ENCODE assay signal across 9 cellular contexts in genomic region chr3:23950303-23950702, GRCh38. TPM values are rescaled to one million over a fixed set of nuclear protein-coding genes. Genes with fewer than 3 reads are reported as not detected.
DNase-seq lines count a peak whose midpoint lies in the region; ATAC-seq and TF ChIP-seq lines count a peak whose summit lies in the region.
"Had no signal": no experiment of that assay in that cellular context is flagged by ENCODE, and none has a peak within 500 bp of the region (broad histone marks: within the 10 kb centered on the region; RNA-seq: fewer than 3 reads in every experiment).

No MANE protein-coding gene starts in this region.

- H3K9me3 Mint-ChIP-seq in IgD-negative memory B cell (no peaks in the 10 kb centered on the region), mesothelial cell of epicardium (no peaks in the 10 kb centered on the region)

- no peak for DNase-seq in A673 (ENCODE audit: low spot score)
- DNase-seq in esophagus squamous epithelium (lab: John Stamatoyannopoulos, UW): no peak
- DNase-seq in CD1c-positive myeloid dendritic cell (ENCODE audit: extremely low spot score): no peak
- DNase-seq in GM03348 (ENCODE audit: low spot score): no peak
- DNase-seq in mesothelial cell of epicardium (ENCODE audit: low spot score in 2 of 2, unreplicated experiment in 2 of 2): no peak
- DNase-seq in NCI-H510A treated with DMSO at 0.1 percent for 48 hours (lab: John Stamatoyannopoulos, UW): no peak
- DNase-seq: WERI-Rb-1 had no signal

- H3K27me3 Mint-ChIP-seq in IgD-negative memory B cell (no peaks in the 10 kb centered on the region), mesothelial cell of epicardium (ENCODE audit: low read depth) (no peaks in the 10 kb centered on the region)

- peaks cover 14% of the 10 kb centered on the region for H3K4me1 ChIP-seq in A673 (ENCODE audit: insufficient read depth, low read length, poor library complexity, severe bottlenecking)
- peaks cover 19 to 83% (median 46%) of the 10 kb centered on the region in 3 donors for H3K4me1 ChIP-seq in esophagus squamous epithelium

- peak; percentile 19 for ATAC-seq in GM19372 (IDR thresholded peaks at IDR 0.05; ENCODE audit: low read depth, unreplicated experiment)

- H3K4me3 ChIP-seq in A673 (ENCODE audit: low read depth, low read length, poor library complexity, severe bottlenecking) (peak overlapping the region; percentile 25), esophagus squamous epithelium (peak overlapping the region in 1 of 4 donors; percentile 36)

- no peaks in the 10 kb centered on the region for H3K27me3 ChIP-seq in A673 (replicated peaks; ENCODE audit: insufficient read depth, low read depth, low read length, poor library complexity)
- no peaks in the 10 kb centered on the region for H3K27me3 ChIP-seq in esophagus squamous epithelium

- CTCF ChIA-PET in A673 (lab: Charles Lee): interaction anchor here (0.6 kb wide), 1 partner anchor 14 kb away, joined by 10 read pairs; no protein-coding TSS in a partner anchor

- no peak overlapping the region for H3K27ac ChIP-seq in A673 (ENCODE audit: low read depth, low read length, poor library complexity, severe bottlenecking)
- H3K27ac ChIP-seq in esophagus squamous epithelium: peak overlapping the region in 3 of 4 donors; percentile 24 to 95 (median 26)
- H3K27ac ChIP-seq: WERI-Rb-1 had no signal

- H3K9me3 ChIP-seq in A673 (ENCODE audit: low read depth, low read length, poor library complexity, severe bottlenecking): no peaks in the 10 kb centered on the region
- no peaks in the 10 kb centered on the region for H3K9me3 ChIP-seq in esophagus squamous epithelium

- H3K36me3 ChIP-seq in A673 (ENCODE audit: insufficient read depth, low read length, poor library complexity, severe bottlenecking) (no peaks in the 10 kb centered on the region), esophagus squamous epithelium (peaks cover 0 to 8% (median 0%) of the 10 kb centered on the region in 3 donors)

- BruUV-seq in A673 (replicated peaks; lab: Mats Ljungman, UMichigan): no TSS peak

- intact Hi-C loops in A673 (cut with micrococcal nuclease; ENCODE audit: unreplicated experiment): no loop called here
- intact Hi-C loops in esophagus squamous epithelium (cut with DNase I): no loop called here

- TF ChIP-seq POLR2A in esophagus squamous epithelium (IDR thresholded peaks at IDR 0.05): no peak

- H3K4me3 Mint-ChIP-seq in IgD-negative memory B cell (peak overlapping the region in 3 of 4 donors; percentile 66 to 90 (median 89)), mesothelial cell of epicardium (no peak overlapping the region)

- H3K27ac Mint-ChIP-seq in IgD-negative memory B cell (peak overlapping the region; percentile 4 to 88 (median 49)), mesothelial cell of epicardium (no peak overlapping the region)

- H3K36me3 Mint-ChIP-seq in IgD-negative memory B cell (peaks cover 7% of the 10 kb centered on the region), mesothelial cell of epicardium (peaks cover 2% of the 10 kb centered on the region)

- peaks cover 51 to 60% (median 58%) of the 10 kb centered on the region in 3 donors for H3K4me1 Mint-ChIP-seq in IgD-negative memory B cell
- H3K4me1 Mint-ChIP-seq in mesothelial cell of epicardium: peaks cover 48% of the 10 kb centered on the region

- POLR2A ChIA-PET in A673 (lab: Charles Lee; ENCODE audit: low non-redundant PET): no interaction called here

- TF ChIP-seq CTCF in A673 (conservative IDR thresholded peaks at IDR 0.05; ENCODE audit: low read depth, low read length) (no peak), esophagus squamous epithelium (IDR thresholded peaks at IDR 0.05) (no peak), mesothelial cell of epicardium (IDR thresholded peaks at IDR 0.05; ENCODE audit: unreplicated experiment) (no peak)

RNA-seq across cellular contexts. Expression of gene NR1D2, which starts 5.2 kb away (rescaled TPM):
- total RNA-seq in A673 (2021): 8.7 and 9.2 TPM in 2 replicates
- 27.3 TPM for polyA plus RNA-seq in IgD-negative memory B cell
- total RNA-seq in esophagus squamous epithelium: 10 to 100 TPM; 10.8 to 34.0 (median 11.6) TPM
- total RNA-seq in mesothelial cell of epicardium: 26.1 to 29.2 TPM (median 27.3 TPM) in 3 replicates

RNA-seq across cellular contexts. Expression of gene RPL15, which starts 33.4 kb away (rescaled TPM):
- total RNA-seq in A673 (2021) (1,911 and 1,939 TPM in 2 replicates), esophagus squamous epithelium (1,000 to 10,000 TPM; 1,560 to 3,130 (median 2,166) TPM), mesothelial cell of epicardium (1,989 to 2,052 TPM (median 2,046 TPM) in 3 replicates)
- 4,864 TPM for polyA plus RNA-seq in IgD-negative memory B cell

RNA-seq across cellular contexts. Expression of gene NKIRAS1, which starts 33.5 kb away (rescaled TPM):
- total RNA-seq in A673 (2021): 17.9 and 23.0 TPM in 2 replicates
- 2.8 TPM for polyA plus RNA-seq in IgD-negative memory B cell
- 10 to 100 TPM in 1 of 4 donors, 1 to 10 TPM in 3; 5.9 to 11.1 (median 8.4) TPM for total RNA-seq in esophagus squamous epithelium
- total RNA-seq in mesothelial cell of epicardium: 8.0 to 8.7 TPM (median 8.1 TPM) in 3 replicates
